Comparison of ENCODE assay signal across 8 cellular contexts in genomic region chr17:38351412-38352222, GRCh38. TPM values are rescaled to one million over a fixed set of nuclear protein-coding genes. Genes with fewer than 3 reads are reported as not detected.
DNase-seq lines count a peak whose midpoint lies in the region; ATAC-seq, FAIRE-seq and TF ChIP-seq lines count a peak whose summit lies in the region.

Gene SOCS7 (plus strand): TSS chr17:38351844. CDS start chr17:38352053, 209 bp downstream.

- peak; percentile 71 for ATAC-seq in GM18873 (IDR thresholded peaks at IDR 0.05; ENCODE audit: low FRiP score, unreplicated experiment)
- ATAC-seq in HG03135 (IDR thresholded peaks at IDR 0.05; ENCODE audit: unreplicated experiment) = peak; percentile 82

- H3K27me3 Mint-ChIP-seq in immature natural killer cell (ENCODE audit: low read depth in 3 of 3) = peaks cover 0 to 4% (median 4%) of the 10 kb centered on the region in 3 donors

- peak within 1 kb of the TSS; percentile 84 to 98 (median 96) for H3K27ac Mint-ChIP-seq in immature natural killer cell

- H3K36me3 Mint-ChIP-seq in immature natural killer cell = no peaks in the 10 kb centered on the region

- in situ Hi-C loops in ACHN (cut with HindIII; ENCODE audit: low pct_ligation_motif_present, low pct_unique_long_range_greater_than_20kb, low sequenced_read_pairs) = no loop called here

- peak within 1 kb of the TSS; percentile 86 to 98 (median 95) for H3K4me3 Mint-ChIP-seq in immature natural killer cell

- peak; percentile 96 for DNase-seq in ACHN
- DNase-seq in NCI-H2196 treated with DMSO at 0.1 percent for 48 hours (lab: John Stamatoyannopoulos, UW; ENCODE audit: unreplicated experiment) = peak; percentile 54
- DNase-seq in bronchial epithelial cell (ENCODE audit: low read depth) = peak; percentile 66
- peak; percentile 91 to 94 (median 92) for DNase-seq in immature natural killer cell
- DNase-seq in smooth muscle cell of the brain vasculature (ENCODE audit: low read depth, low spot score) = peak; percentile 73

- no peaks in the 10 kb centered on the region for H3K36me3 ChIP-seq in bronchial epithelial cell (ENCODE audit: control insufficient read depth, insufficient read depth, low read length)

- H3K4me1 Mint-ChIP-seq in immature natural killer cell = peaks cover 30 to 42% of the 10 kb centered on the region in 2 donors

- TF ChIP-seq CTCF in WI38 (IDR thresholded peaks at IDR 0.05; ENCODE audit: low read depth, low read length) (no peak), bronchial epithelial cell (IDR thresholded peaks at IDR 0.05; ENCODE audit: insufficient read depth, low read length, severe bottlenecking) (no peak)

- no peak for FAIRE-seq in bronchial epithelial cell (lab: Jason Lieb, UNC)

- H3K9me3 Mint-ChIP-seq in immature natural killer cell = no peaks in the 10 kb centered on the region

- H3K27me3 ChIP-seq in bronchial epithelial cell (ENCODE audit: control insufficient read depth, insufficient read depth, low read length) = no peaks in the 10 kb centered on the region

- peak within 1 kb of the TSS; percentile 81 for H3K4me3 ChIP-seq in WI38 (ENCODE audit: low read depth, low read length)
- peak within 1 kb of the TSS; percentile 64 for H3K4me3 ChIP-seq in bronchial epithelial cell (ENCODE audit: low read depth, low read length)

RNA-seq across cellular contexts. Expression of gene SOCS7, which starts in this region (rescaled TPM):
- 19.0 and 22.5 TPM in 2 replicates for total RNA-seq in bronchial epithelial cell
- polyA plus RNA-seq in immature natural killer cell = under 1 TPM; 0.62 to 0.77 (median 0.64) TPM

Comparison
In these comparisons a context has a peak if more than half of its experiments do, and no peak if none do; other contexts are left out.
1. Peak in every context shown above with its lines: DNase-seq, ATAC-seq and H3K4me3 ChIP-seq.
2. Peak in DNase-seq in immature natural killer cell; RNA of the gene not detected or under 1 TPM.